8 cellular contexts compared by ENCODE assay signal in genomic region chr13:101514695-101515275, GRCh38.
DNase-seq lines count a peak whose midpoint lies in the region; ATAC-seq and TF ChIP-seq lines count a peak whose summit lies in the region.

No MANE protein-coding gene starts in this region.

- CTCF ChIA-PET in A673 (lab: Charles Lee) (interaction anchor here (0.6 kb wide), 1 partner anchor 442 kb away, joined by 3 read pairs; no protein-coding TSS in a partner anchor), GM10248 (lab: Yijun Ruan, JAX) (interaction anchor here (0.7 to 1.1 kb wide), 6 partner anchors 9 to 242 kb away, joined by 3 to 6 read pairs (median 4); no protein-coding TSS in a partner anchor)

- POLR2A ChIA-PET in A673 (lab: Charles Lee; ENCODE audit: low non-redundant PET), result interaction anchor here (0.6 kb wide), 1 partner anchor 24 kb away, joined by 3 read pairs; no protein-coding TSS in a partner anchor
- POLR2A ChIA-PET in GM10248 (lab: Yijun Ruan, JAX), result no interaction called here

- H3K36me3 ChIP-seq in A673 (ENCODE audit: insufficient read depth, low read length, poor library complexity, severe bottlenecking) (no peaks in the 10 kb centered on the region), brain microvascular endothelial cell (replicated peaks) (no peaks in the 10 kb centered on the region)

- peak; percentile 85 for TF ChIP-seq CTCF in A673 (conservative IDR thresholded peaks at IDR 0.05; ENCODE audit: low read depth, low read length)
- peak; percentile 53 for TF ChIP-seq CTCF in GM10248 (IDR thresholded peaks at IDR 0.05; ENCODE audit: control extremely low read depth, extremely low read depth, low read depth, missing control alignments)
- TF ChIP-seq CTCF in brain microvascular endothelial cell (IDR thresholded peaks at IDR 0.05; ENCODE audit: low read depth, low read length, missing control alignments), result peak; percentile 71

- no TSS peak for BruUV-seq in A673 (replicated peaks; lab: Mats Ljungman, UMichigan)

- H3K27ac ChIP-seq in A673 (ENCODE audit: low read depth, low read length, poor library complexity, severe bottlenecking) (no peak overlapping the region), brain microvascular endothelial cell (no peak overlapping the region)

- intact Hi-C loops in A673 (cut with micrococcal nuclease; ENCODE audit: unreplicated experiment), result loop anchor here (1.0 to 10.0 kb wide), 3 partner anchors 243 to 1040 kb away; no protein-coding TSS in a partner anchor
- intact Hi-C loops in left colon (cut with DNase I, micrococcal nuclease), result loop anchor here in 1 of 2 donors (10.0 kb wide), 1 partner anchor 240 kb away; no protein-coding TSS in a partner anchor

- H3K9me3 ChIP-seq in A673 (ENCODE audit: low read depth, low read length, poor library complexity, severe bottlenecking), result peaks cover 7% of the 10 kb centered on the region

- H3K4me1 ChIP-seq in A673 (ENCODE audit: insufficient read depth, low read length, poor library complexity, severe bottlenecking), result peaks cover 36% of the 10 kb centered on the region

- H3K4me3 ChIP-seq in A673 (ENCODE audit: low read depth, low read length, poor library complexity, severe bottlenecking), result no peak overlapping the region
- H3K4me3 ChIP-seq in brain microvascular endothelial cell (ENCODE audit: low read depth, low read length), result no peak overlapping the region

- in situ Hi-C loops in brain microvascular endothelial cell (cut with HindIII; ENCODE audit: low pct_ligation_motif_present, low sequenced_read_pairs), result loop anchor here (25.0 kb wide), 1 partner anchor 248 kb away; no protein-coding TSS in a partner anchor

- ATAC-seq in HG03354 (IDR thresholded peaks at IDR 0.05; ENCODE audit: poor library complexity, severe bottlenecking, unreplicated experiment) (peak; percentile 79), left colon (peak; percentile 57), HG03095 (IDR thresholded peaks at IDR 0.05; ENCODE audit: unreplicated experiment) (no peak)

- DNase-seq in A673 (ENCODE audit: low spot score), result peak; percentile 68
- DNase-seq in GM10248 (ENCODE audit: extremely low spot score), result peak; percentile 4
- peak; percentile 44 for DNase-seq in NCI-H510A treated with DMSO at 0.1 percent for 48 hours (lab: John Stamatoyannopoulos, UW)
- DNase-seq in brain microvascular endothelial cell, result peak; percentile 62
- DNase-seq in left colon, result peak in 1 of 2 donors; percentile 11
- DNase-seq in 8988T, result no peak

- H3K27me3 ChIP-seq in A673 (replicated peaks; ENCODE audit: insufficient read depth, low read depth, low read length, poor library complexity) (no peaks in the 10 kb centered on the region), brain microvascular endothelial cell (replicated peaks) (no peaks in the 10 kb centered on the region)
